ENCODE assay signal across 10 cellular contexts in genomic region chr22:38734203-38735100, GRCh38. TPM values are rescaled to one million over a fixed set of nuclear protein-coding genes. Genes with fewer than 3 reads are reported as not detected.
DNase-seq lines count a peak whose midpoint lies in the region; ATAC-seq and TF ChIP-seq lines count a peak whose summit lies in the region.
"Had no signal": no experiment of that assay in that cellular context is flagged by ENCODE, and none has a peak within 500 bp of the region (broad histone marks: within the 10 kb centered on the region; RNA-seq: fewer than 3 reads in every experiment).

No MANE protein-coding gene starts in this region.

- peak overlapping the region; percentile 46 to 66 for H3K27ac ChIP-seq in esophagus (ENCODE audit: low read depth in 2 of 2, low read length in 1 of 2)
- H3K27ac ChIP-seq in osteoblast (ENCODE audit: low read depth, low read length): peak overlapping the region; percentile 30

- H3K4me1 ChIP-seq in esophagus (ENCODE audit: control insufficient read depth in 2 of 2, insufficient read depth in 2 of 2, low read length in 1 of 2): peaks cover 0 to 17% of the 10 kb centered on the region in 2 donors
- H3K4me1 ChIP-seq in osteoblast (ENCODE audit: insufficient read depth, low read length): no peaks in the 10 kb centered on the region

- H4K20me1 ChIP-seq in osteoblast (ENCODE audit: insufficient read depth, low read length): peaks cover 6% of the 10 kb centered on the region

- no peaks in the 10 kb centered on the region for H3K27me3 ChIP-seq in esophagus (ENCODE audit: control insufficient read depth in 1 of 2, insufficient read depth in 2 of 2, low read length in 2 of 2)
- no peaks in the 10 kb centered on the region for H3K27me3 ChIP-seq in osteoblast (ENCODE audit: insufficient read depth, low read length)
- H3K27me3 ChIP-seq: left lung had no signal

- no peak overlapping the region for H3K4me3 Mint-ChIP-seq in CD14-positive monocyte
- peak overlapping the region in 1 of 3 donors; percentile 5 for H3K4me3 Mint-ChIP-seq in T-cell

- H3K36me3 Mint-ChIP-seq in CD14-positive monocyte: peaks cover 72 to 87% of the 10 kb centered on the region in 2 donors
- H3K36me3 Mint-ChIP-seq in T-cell: peaks cover 42% of the 10 kb centered on the region

- H3K27ac Mint-ChIP-seq in CD14-positive monocyte: peak overlapping the region; percentile 58 to 88 (median 67)
- peak overlapping the region; percentile 83 to 89 for H3K27ac Mint-ChIP-seq in T-cell

- H3K27me3 Mint-ChIP-seq in CD14-positive monocyte (ENCODE audit: low read depth in 3 of 3) (peaks cover 0 to 3% (median 0%) of the 10 kb centered on the region in 3 donors), T-cell (peaks cover 0 to 1% of the 10 kb centered on the region in 2 donors)

- H3K9me3 ChIP-seq in esophagus (ENCODE audit: control insufficient read depth in 2 of 2, insufficient read depth in 1 of 2, low read depth in 1 of 2, low read length in 1 of 2): no peaks in the 10 kb centered on the region
- H3K9me3 ChIP-seq in osteoblast (ENCODE audit: low read depth, low read length): no peaks in the 10 kb centered on the region
- H3K9me3 ChIP-seq: left lung had no signal

- DNase-seq in CD14-positive monocyte (ENCODE audit: low spot score) (peak; percentile 33), T-cell (no peak), osteoblast (ENCODE audit: insufficient read length, low spot score, missing footprints) (peak; percentile 83), sciatic nerve (ENCODE audit: low spot score) (no peak), GM13977 (ENCODE audit: low spot score) (no peak)
- DNase-seq: OCI-M1 had no signal

- H3K9me3 Mint-ChIP-seq in CD14-positive monocyte (no peaks in the 10 kb centered on the region), T-cell (no peaks in the 10 kb centered on the region)

- no peak overlapping the region for H3K4me2 ChIP-seq in osteoblast (ENCODE audit: insufficient read depth, low read length)

- TF ChIP-seq CTCF in CD14-positive monocyte (IDR thresholded peaks at IDR 0.05) (no peak), osteoblast (IDR thresholded peaks at IDR 0.05; ENCODE audit: extremely low read depth, low read depth, low read length) (no peak), GM13977 (IDR thresholded peaks at IDR 0.05; ENCODE audit: extremely low read depth, insufficient read depth, missing control alignments) (no peak)

- H3K4me1 Mint-ChIP-seq in CD14-positive monocyte (peaks cover 8% of the 10 kb centered on the region), T-cell (peaks cover 54 to 68% (median 67%) of the 10 kb centered on the region in 3 donors)

- CTCF ChIA-PET in T-cell (lab: Charles Lee): interaction anchor here (0.5 to 1.8 kb wide), 6 partner anchors 10 to 51 kb away, joined by 3 to 6 read pairs (median 4); no protein-coding TSS in a partner anchor

- H3K36me3 ChIP-seq in esophagus (ENCODE audit: control insufficient read depth in 2 of 2, insufficient read depth in 2 of 2, low read length in 1 of 2): peaks cover 44 to 62% of the 10 kb centered on the region in 2 donors
- H3K36me3 ChIP-seq in osteoblast (ENCODE audit: insufficient read depth, low read length): peaks cover 76% of the 10 kb centered on the region

- POLR2A ChIA-PET in T-cell (lab: Charles Lee): interaction anchor here (0.5 to 1.5 kb wide), 3 partner anchors 10 to 50 kb away, joined by 3 to 7 read pairs (median 3); no protein-coding TSS in a partner anchor

- in situ Hi-C loops in GM13977 (cut with MboI; ENCODE audit: low pct_unique_long_range_greater_than_20kb, low sequenced_read_pairs, unreplicated experiment): no loop called here

- no peak overlapping the region for H2AFZ ChIP-seq in osteoblast (ENCODE audit: low read length)

- WGBS in esophagus, 2 donors: 79 to 84% methylated on average over 17 of the region's 17 CpGs

- H3K4me3 ChIP-seq in esophagus (ENCODE audit: low read depth in 1 of 2, low read length in 2 of 2) (no peak overlapping the region), osteoblast (ENCODE audit: insufficient read depth, low read length) (no peak overlapping the region)
- H3K4me3 ChIP-seq: left lung had no signal

- intact Hi-C loops in CD14-positive monocyte (cut with micrococcal nuclease) (no loop called here), sciatic nerve (cut with DNase I) (no loop called here)

- H3K79me2 ChIP-seq in osteoblast (ENCODE audit: insufficient read depth, low read length): no peaks in the 10 kb centered on the region

- ATAC-seq in T-cell (replicated peaks in 1 of 4) (no peak), sciatic nerve (no peak), GM18858 (IDR thresholded peaks at IDR 0.05; ENCODE audit: unreplicated experiment) (no peak), GM21360 (IDR thresholded peaks at IDR 0.05; ENCODE audit: unreplicated experiment) (no peak)

RNA-seq across cellular contexts. Expression of gene SUN2, which starts 21.3 kb away (rescaled TPM):
- polyA plus RNA-seq in CD14-positive monocyte: 10 to 100 TPM; 95.8 to 97.8 TPM
- total RNA-seq in T-cell: 1,000 to 10,000 TPM in 2 of 5 donors, 100 to 1,000 TPM in 3; 526 to 1,075 (median 979) TPM
- polyA plus RNA-seq in esophagus: 10 to 100 TPM; 61.7 to 70.1 TPM
- 95.2 and 105 TPM in 2 replicates for total RNA-seq in osteoblast
- total RNA-seq in sciatic nerve: 207 TPM

RNA-seq across cellular contexts. Expression of gene GTPBP1, which starts 28.7 kb away (rescaled TPM):
- polyA plus RNA-seq in CD14-positive monocyte: 10 to 100 TPM in 1 of 2 donors, 1 to 10 TPM in 1; 6.7 to 12.7 TPM
- total RNA-seq in T-cell: 100 to 1,000 TPM in 2 of 5 donors, 10 to 100 TPM in 3; 79.1 to 229 (median 83.3) TPM
- polyA plus RNA-seq in esophagus: 10 to 100 TPM; 12.5 to 19.4 TPM
- total RNA-seq in osteoblast: 28.3 and 34.7 TPM in 2 replicates
- total RNA-seq in sciatic nerve: 55.5 TPM

RNA-seq across cellular contexts. Expression of gene JOSD1, which starts 33.7 kb away (rescaled TPM):
- polyA plus RNA-seq in CD14-positive monocyte (1 to 10 TPM; 7.1 to 7.2 TPM), esophagus (10 to 100 TPM in 1 of 2 donors, 1 to 10 TPM in 1; 9.2 to 16.5 TPM)
- total RNA-seq in T-cell (100 to 1,000 TPM in 2 of 5 donors, 10 to 100 TPM in 3; 78.4 to 164 (median 83.5) TPM), osteoblast (82.2 and 86.1 TPM in 2 replicates), sciatic nerve (54.6 TPM)

RNA-seq across cellular contexts. Expression of gene TOMM22, which starts 52.7 kb away (rescaled TPM):
- 10 to 100 TPM; 58.0 to 71.4 TPM for polyA plus RNA-seq in CD14-positive monocyte
- 10 to 100 TPM; 52.4 to 58.1 (median 53.3) TPM for total RNA-seq in T-cell
- 10 to 100 TPM; 14.4 to 41.1 TPM for polyA plus RNA-seq in esophagus
- 57.2 and 60.4 TPM in 2 replicates for total RNA-seq in osteoblast
- 35.3 TPM for total RNA-seq in sciatic nerve

RNA-seq across cellular contexts. Expression of gene DNAL4, which starts 59.5 kb away (rescaled TPM):
- polyA plus RNA-seq in CD14-positive monocyte: 1 to 10 TPM; 8.9 to 9.3 TPM
- 10 to 100 TPM in 2 of 5 donors, 1 to 10 TPM in 3; 5.4 to 13.0 (median 8.8) TPM for total RNA-seq in T-cell
- polyA plus RNA-seq in esophagus: 10 to 100 TPM in 1 of 2 donors, 1 to 10 TPM in 1; 8.5 to 12.7 TPM
- total RNA-seq in osteoblast: 15.9 and 17.0 TPM in 2 replicates
- total RNA-seq in sciatic nerve: 11.1 TPM

Comparison
In these comparisons a context has a peak if more than half of its experiments do, and no peak if none do; other contexts are left out.
1. DNase-seq: peak in CD14-positive monocyte (single experiment) and osteoblast (single experiment); none in T-cell (0 of 34), sciatic nerve (single experiment) and GM13977 (single experiment).